1 cellular context compared by ENCODE assay signal in the genomic region with DNA sequence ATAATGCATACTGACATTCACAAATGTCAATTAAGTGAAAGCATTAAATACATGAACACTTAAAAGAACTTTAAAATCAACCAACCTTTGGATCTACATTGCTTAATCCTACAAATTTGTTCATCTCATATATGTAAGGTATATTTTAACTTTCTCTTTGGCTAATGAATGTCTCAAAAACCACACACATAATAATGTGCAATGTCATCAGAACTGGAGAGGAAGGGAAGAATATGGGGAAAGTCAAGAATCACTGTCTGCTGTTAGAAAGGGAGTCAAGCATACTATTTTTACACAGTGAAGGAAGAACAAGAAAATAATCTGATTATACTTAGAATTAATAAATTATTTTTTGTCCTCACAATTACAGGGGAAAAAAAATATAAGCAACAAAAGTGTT.
TF ChIP-seq lines count a peak whose summit lies in the region.

No MANE protein-coding gene starts in this region.

TF ChIP-seq in SK-N-SH, 30 proteins besides CTCF, POLR2A, EP300 and RAD21 (continued from another document):
- TF ChIP-seq, protein P1, sequence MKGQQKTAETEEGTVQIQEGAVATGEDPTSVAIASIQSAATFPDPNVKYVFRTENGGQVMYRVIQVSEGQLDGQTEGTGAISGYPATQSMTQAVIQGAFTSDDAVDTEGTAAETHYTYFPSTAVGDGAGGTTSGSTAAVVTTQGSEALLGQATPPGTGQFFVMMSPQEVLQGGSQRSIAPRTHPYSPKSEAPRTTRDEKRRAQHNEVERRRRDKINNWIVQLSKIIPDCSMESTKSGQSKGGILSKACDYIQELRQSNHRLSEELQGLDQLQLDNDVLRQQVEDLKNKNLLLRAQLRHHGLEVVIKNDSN (IDR thresholded peaks at IDR 0.05; ENCODE audit: borderline replicate concordance, low read depth) = no peak
- TF ChIP-seq NRF1 (IDR thresholded peaks at IDR 0.05; ENCODE audit: low read depth, low read length) = no peak
- TF ChIP-seq, protein P2, sequence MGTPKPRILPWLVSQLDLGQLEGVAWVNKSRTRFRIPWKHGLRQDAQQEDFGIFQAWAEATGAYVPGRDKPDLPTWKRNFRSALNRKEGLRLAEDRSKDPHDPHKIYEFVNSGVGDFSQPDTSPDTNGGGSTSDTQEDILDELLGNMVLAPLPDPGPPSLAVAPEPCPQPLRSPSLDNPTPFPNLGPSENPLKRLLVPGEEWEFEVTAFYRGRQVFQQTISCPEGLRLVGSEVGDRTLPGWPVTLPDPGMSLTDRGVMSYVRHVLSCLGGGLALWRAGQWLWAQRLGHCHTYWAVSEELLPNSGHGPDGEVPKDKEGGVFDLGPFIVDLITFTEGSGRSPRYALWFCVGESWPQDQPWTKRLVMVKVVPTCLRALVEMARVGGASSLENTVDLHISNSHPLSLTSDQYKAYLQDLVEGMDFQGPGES (IDR thresholded peaks at IDR 0.05; ENCODE audit: low read depth, low read length) = no peak
TF ChIP-seq in SK-N-SH: peak in this region for 0.
